In the genomic region with DNA sequence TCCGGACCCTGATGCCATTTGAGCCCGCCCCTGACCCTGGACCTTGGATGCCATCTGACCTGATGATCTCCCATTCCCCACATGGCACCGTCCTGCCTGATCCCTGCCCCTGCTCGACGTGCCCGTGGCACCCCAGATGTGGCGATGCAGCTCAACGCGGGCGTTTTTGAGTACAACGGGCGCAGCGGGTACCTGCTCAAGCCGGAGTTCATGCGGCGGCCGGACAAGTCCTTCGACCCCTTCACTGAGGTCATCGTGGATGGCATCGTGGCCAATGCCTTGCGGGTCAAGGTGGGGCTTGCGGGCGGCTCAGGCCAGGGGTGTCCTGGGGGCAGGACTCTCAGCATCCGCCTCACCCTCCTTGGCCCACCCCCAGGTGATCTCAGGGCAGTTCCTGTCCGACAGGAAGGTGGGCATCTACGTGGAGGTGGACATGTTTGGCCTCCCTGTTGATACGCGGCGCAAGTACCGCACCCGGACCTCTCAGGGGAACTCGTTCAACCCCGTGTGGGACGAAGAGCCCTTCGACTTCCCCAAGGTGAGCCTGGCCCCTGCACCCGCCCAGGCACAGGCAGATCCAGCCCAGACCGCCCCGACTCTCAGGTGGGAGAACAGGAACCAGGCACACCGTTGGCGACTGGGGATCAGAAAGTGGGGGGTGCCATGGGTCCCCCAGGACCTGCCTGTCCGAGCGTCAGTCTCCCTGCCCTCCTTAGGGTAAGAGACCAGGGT, we compare ENCODE assay signal across 18 cellular contexts.
"Had no signal": no experiment of that assay in that cellular context is flagged by ENCODE, and none has a peak within 500 bp of the region (broad histone marks: within the 10 kb centered on the region; RNA-seq: fewer than 3 reads in every experiment).

No MANE protein-coding gene starts in this region.

- H3K27me3 ChIP-seq: adrenal gland, heart left ventricle, ovary, uterus had no signal

- H3K9me3 ChIP-seq: adrenal gland, heart left ventricle, left ventricle myocardium inferior, ovary, thoracic aorta, uterus had no signal

- DNase-seq: activated CD8-positive, alpha-beta memory T cell treated with anti-CD3 and anti-CD28 coated beads, Interleukin-2, amount 50 U/mL, for 48 hours; activated CD8-positive, alpha-beta T cell treated with anti-CD3 and anti-CD28 coated beads, Interleukin-2, amount 10 ng/mL, durations not matched to agents 7 days and 5 days; activated naive CD4-positive, alpha-beta T cell treated with Interleukin-2 at 50 U/mL for 16 hours; caudate nucleus; effector CD8-positive, alpha-beta T cell; left ventricle myocardium inferior; nephron progenitor cell; stimulated activated CD4-positive, alpha-beta T cell treated with anti-CD3 and anti-CD28 coated beads, Interleukin-15, amount 100 ng/mL, for 24 hours; stimulated activated CD4-positive, alpha-beta T cell treated with anti-CD3 and anti-CD28 coated beads, Interleukin-4, amount 100 ng/mL, for 24 hours; stimulated activated naive CD8-positive, alpha-beta T cell treated with anti-CD3 and anti-CD28 coated beads, Interleukin-15, amount 100 ng/mL, for 72 hours; uterus had no signal

- H3K4me3 ChIP-seq: adrenal gland, coronary artery, heart left ventricle, left ventricle myocardium inferior, ovary, thoracic aorta, uterus had no signal

- ATAC-seq: activated CD8-positive, alpha-beta T cell treated with anti-CD3 and anti-CD28 coated beads, Interleukin-2, amount 10 ng/mL, durations not matched to agents 7 days and 5 days; heart left ventricle; stimulated activated naive CD8-positive, alpha-beta T cell treated with anti-CD3 and anti-CD28 coated beads, Interleukin-15, amount 100 ng/mL, for 72 hours had no signal

- H3K27me3 Mint-ChIP-seq: memory B cell; stimulated activated naive CD8-positive, alpha-beta T cell treated with anti-CD3 and anti-CD28 coated beads, Interleukin-15, amount 100 ng/mL, for 72 hours had no signal

- H3K27ac Mint-ChIP-seq: activated CD8-positive, alpha-beta T cell treated with anti-CD3 and anti-CD28 coated beads, Interleukin-2, amount 10 ng/mL, durations not matched to agents 7 days and 5 days; activated T-helper 1 cell treated with anti-CD3 and anti-CD28 coated beads, Interleukin-12 subunit alpha, Interleukin-12 subunit beta, Interleukin-2, Interleukin-4 antibody, amounts not matched to agents 30 ng/mL and 10 ng/mL and 1 ng/mL, durations not matched to agents 14 hours and 24 hours and 36 hours; memory B cell; stimulated activated naive CD8-positive, alpha-beta T cell treated with anti-CD3 and anti-CD28 coated beads, Interleukin-15, amount 100 ng/mL, for 72 hours had no signal

- H3K36me3 ChIP-seq: ovary, uterus had no signal

- H3K4me3 Mint-ChIP-seq: activated CD8-positive, alpha-beta T cell treated with anti-CD3 and anti-CD28 coated beads, Interleukin-2, amount 10 ng/mL, durations not matched to agents 7 days and 5 days; activated T-helper 1 cell treated with anti-CD3 and anti-CD28 coated beads, Interleukin-12 subunit alpha, Interleukin-12 subunit beta, Interleukin-2, Interleukin-4 antibody, amounts not matched to agents 30 ng/mL and 10 ng/mL and 1 ng/mL, durations not matched to agents 14 hours and 24 hours and 36 hours; memory B cell; nephron progenitor cell; stimulated activated naive CD8-positive, alpha-beta T cell treated with anti-CD3 and anti-CD28 coated beads, Interleukin-15, amount 100 ng/mL, for 72 hours had no signal

- H3K9me3 Mint-ChIP-seq: activated T-helper 1 cell treated with anti-CD3 and anti-CD28 coated beads, Interleukin-12 subunit alpha, Interleukin-12 subunit beta, Interleukin-2, Interleukin-4 antibody, amounts not matched to agents 30 ng/mL and 10 ng/mL and 1 ng/mL, durations not matched to agents 14 hours and 24 hours and 36 hours; memory B cell; nephron progenitor cell; stimulated activated naive CD8-positive, alpha-beta T cell treated with anti-CD3 and anti-CD28 coated beads, Interleukin-15, amount 100 ng/mL, for 72 hours had no signal

- H3K27ac ChIP-seq: coronary artery, heart left ventricle, left ventricle myocardium inferior, ovary, thoracic aorta, uterus had no signal
